Comparison of ENCODE assay signal across 2 cellular contexts in the genomic region with DNA sequence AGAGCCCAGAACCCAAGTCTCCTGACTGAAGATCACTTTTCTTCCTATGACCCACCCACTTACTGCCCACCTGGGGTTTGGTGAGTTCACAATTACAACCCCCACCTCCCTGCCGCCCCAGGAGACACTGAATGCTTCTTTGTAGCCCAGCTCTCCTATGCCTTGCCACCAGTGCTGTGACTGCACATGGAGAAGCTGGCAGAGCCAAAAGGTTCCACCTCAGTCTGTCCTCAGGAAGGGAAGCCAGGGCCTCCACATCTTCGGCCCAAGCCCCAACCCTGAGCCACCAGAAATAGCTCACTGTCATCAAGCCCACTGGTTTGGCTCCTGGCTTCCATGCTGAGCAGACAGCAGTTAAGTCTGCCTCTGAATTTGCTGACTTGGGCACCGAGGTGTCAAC.
TF ChIP-seq lines count a peak whose summit lies in the region.

No MANE protein-coding gene starts in this region.

TF ChIP-seq in GM12891, 5 proteins besides CTCF, POLR2A, EP300 and RAD21:
- TF ChIP-seq PAX5 (IDR thresholded peaks at IDR 0.05; ENCODE audit: insufficient read depth, low read length, severe bottlenecking) (no peak), TAF1 (IDR thresholded peaks at IDR 0.05; ENCODE audit: low read depth, low read length) (no peak), POU2F2 (IDR thresholded peaks at IDR 0.05; ENCODE audit: low read depth, low read length) (no peak), SPI1 (IDR thresholded peaks at IDR 0.05; ENCODE audit: low read depth, low read length) (no peak), POLR2AphosphoS5 (IDR thresholded peaks at IDR 0.05; ENCODE audit: low read depth, low read length) (no peak)

TF ChIP-seq in GM12878, 131 proteins besides CTCF, POLR2A, EP300 and RAD21:
- peak; percentile 30; the same call in 1 of the 2 replicates for TF ChIP-seq POLR2AphosphoS5 (IDR thresholded peaks at IDR 0.05; ENCODE audit: low read length)
- no peak for TF ChIP-seq RFX5 (IDR thresholded peaks at IDR 0.05; ENCODE audit: low read depth, low read length)
